1 cellular context compared by ENCODE assay signal in the genomic region with DNA sequence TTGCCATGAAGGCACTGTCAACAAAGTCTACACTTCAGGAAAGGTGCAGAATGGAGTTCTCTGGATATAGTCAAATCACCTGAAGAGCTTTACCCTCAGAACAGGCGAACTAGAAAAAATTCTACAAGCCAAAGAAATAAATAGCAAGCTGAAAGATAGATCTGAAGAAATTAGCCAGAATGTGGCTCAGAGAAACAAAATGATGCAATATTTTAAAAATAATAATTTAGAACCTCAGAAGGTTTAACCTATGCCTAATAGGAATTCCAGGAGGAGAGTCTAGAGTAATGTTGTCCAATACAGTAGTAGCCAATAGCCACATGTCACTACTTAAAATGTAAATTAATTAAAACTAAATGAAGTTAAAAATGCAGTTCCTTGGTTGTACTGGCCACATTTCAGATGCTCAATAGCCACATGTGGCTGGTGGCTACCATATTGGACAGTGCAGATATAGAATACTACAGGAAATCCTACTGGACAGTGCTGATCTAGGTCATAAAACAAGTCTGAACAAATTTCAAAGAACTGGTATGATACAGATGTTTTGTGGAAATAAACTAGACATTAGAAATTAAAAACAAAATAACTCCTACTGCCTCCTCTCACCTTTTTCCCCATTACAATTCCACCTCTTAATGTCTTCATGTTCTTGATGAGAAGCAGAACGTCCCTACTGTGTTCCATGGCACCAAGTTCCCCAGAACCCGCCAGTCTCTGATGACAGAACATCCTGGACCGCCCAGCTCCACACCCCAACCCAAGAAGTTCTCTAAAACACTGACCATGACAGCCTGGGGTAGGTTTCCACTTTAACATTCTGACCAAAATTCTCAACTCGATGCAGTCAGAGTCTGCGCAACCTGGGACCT.
TF ChIP-seq lines count a peak whose summit lies in the region.

No MANE protein-coding gene starts in this region.

TF ChIP-seq in SK-N-SH, 30 proteins besides CTCF, POLR2A, EP300 and RAD21 (continued from another document):
- TF ChIP-seq, protein P1, sequence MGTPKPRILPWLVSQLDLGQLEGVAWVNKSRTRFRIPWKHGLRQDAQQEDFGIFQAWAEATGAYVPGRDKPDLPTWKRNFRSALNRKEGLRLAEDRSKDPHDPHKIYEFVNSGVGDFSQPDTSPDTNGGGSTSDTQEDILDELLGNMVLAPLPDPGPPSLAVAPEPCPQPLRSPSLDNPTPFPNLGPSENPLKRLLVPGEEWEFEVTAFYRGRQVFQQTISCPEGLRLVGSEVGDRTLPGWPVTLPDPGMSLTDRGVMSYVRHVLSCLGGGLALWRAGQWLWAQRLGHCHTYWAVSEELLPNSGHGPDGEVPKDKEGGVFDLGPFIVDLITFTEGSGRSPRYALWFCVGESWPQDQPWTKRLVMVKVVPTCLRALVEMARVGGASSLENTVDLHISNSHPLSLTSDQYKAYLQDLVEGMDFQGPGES (IDR thresholded peaks at IDR 0.05; ENCODE audit: low read depth, low read length) = no peak
- TF ChIP-seq MEF2A (IDR thresholded peaks at IDR 0.05; ENCODE audit: borderline replicate concordance, low read depth) (no peak), NFIC (IDR thresholded peaks at IDR 0.05; ENCODE audit: borderline replicate concordance) (no peak), TAF1 (IDR thresholded peaks at IDR 0.05; ENCODE audit: borderline replicate concordance, low read depth, low read length) (no peak)
- TF ChIP-seq, protein P2, sequence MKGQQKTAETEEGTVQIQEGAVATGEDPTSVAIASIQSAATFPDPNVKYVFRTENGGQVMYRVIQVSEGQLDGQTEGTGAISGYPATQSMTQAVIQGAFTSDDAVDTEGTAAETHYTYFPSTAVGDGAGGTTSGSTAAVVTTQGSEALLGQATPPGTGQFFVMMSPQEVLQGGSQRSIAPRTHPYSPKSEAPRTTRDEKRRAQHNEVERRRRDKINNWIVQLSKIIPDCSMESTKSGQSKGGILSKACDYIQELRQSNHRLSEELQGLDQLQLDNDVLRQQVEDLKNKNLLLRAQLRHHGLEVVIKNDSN (IDR thresholded peaks at IDR 0.05; ENCODE audit: borderline replicate concordance, low read depth) = no peak
